ENCODE assay signal across 16 cellular contexts in the genomic region with DNA sequence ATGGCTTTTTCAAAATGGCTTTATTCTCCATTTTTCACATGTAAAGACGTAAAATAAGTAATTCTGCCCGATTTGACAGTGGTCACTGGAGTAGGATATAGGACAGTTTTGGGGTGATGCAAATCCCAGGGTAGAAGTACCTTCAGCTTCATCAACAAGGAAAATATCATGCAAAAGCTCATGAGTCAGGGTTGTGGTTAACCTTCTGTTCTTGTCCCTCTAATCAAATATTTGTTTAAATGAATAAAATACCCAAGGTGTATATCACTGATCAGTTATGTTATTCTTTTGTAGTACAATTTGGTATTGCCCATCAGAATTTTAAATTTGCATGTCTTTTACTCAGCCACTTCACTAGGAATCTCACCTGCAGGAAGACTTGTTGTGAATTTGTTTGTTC. TPM values are rescaled to one million over a fixed set of nuclear protein-coding genes. Genes with fewer than 3 reads are reported as not detected.
"Had no signal": no experiment of that assay in that cellular context is flagged by ENCODE, and none has a peak within 500 bp of the region (broad histone marks: within the 10 kb centered on the region; RNA-seq: fewer than 3 reads in every experiment).

No MANE protein-coding gene starts in this region.

- H3K27me3 ChIP-seq: colonic mucosa, stomach, transverse colon had no signal

- H3K36me3 ChIP-seq: colonic mucosa, left ventricle myocardium inferior, lower lobe of right lung, stomach, thoracic aorta, transverse colon had no signal

- H3K27ac ChIP-seq: colonic mucosa, left ventricle myocardium inferior, lower lobe of right lung, stomach, thoracic aorta, transverse colon had no signal

- H3K9me3 ChIP-seq: colonic mucosa, left ventricle myocardium inferior, lower lobe of right lung, thoracic aorta, transverse colon had no signal

- ATAC-seq: left cardiac atrium, lower lobe of right lung, natural killer cell, sciatic nerve had no signal

- H3K4me3 ChIP-seq: colonic mucosa, left ventricle myocardium inferior, lower lobe of right lung, stomach, thoracic aorta, transverse colon had no signal

- H3K4me1 ChIP-seq: colonic mucosa, lower lobe of right lung had no signal

- DNase-seq: colonic mucosa; dermis blood vessel endothelial cell; erythroblast; left cardiac atrium; left ventricle myocardium inferior; lower lobe of right lung; natural killer cell; posterior cingulate gyrus; small intestine; stimulated activated CD4-positive, alpha-beta T cell treated with anti-CD3 and anti-CD28 coated beads, Interleukin-12 subunit alpha, Interleukin-12 subunit beta, amount 100 ng/mL, for 4 hours; stimulated activated naive CD4-positive, alpha-beta T cell; stomach; substantia nigra; transverse colon had no signal

RNA-seq across cellular contexts. Expression of a gene that starts 40.0 kb away (rescaled TPM):
- total RNA-seq: natural killer cell had no signal
